In the genomic region with DNA sequence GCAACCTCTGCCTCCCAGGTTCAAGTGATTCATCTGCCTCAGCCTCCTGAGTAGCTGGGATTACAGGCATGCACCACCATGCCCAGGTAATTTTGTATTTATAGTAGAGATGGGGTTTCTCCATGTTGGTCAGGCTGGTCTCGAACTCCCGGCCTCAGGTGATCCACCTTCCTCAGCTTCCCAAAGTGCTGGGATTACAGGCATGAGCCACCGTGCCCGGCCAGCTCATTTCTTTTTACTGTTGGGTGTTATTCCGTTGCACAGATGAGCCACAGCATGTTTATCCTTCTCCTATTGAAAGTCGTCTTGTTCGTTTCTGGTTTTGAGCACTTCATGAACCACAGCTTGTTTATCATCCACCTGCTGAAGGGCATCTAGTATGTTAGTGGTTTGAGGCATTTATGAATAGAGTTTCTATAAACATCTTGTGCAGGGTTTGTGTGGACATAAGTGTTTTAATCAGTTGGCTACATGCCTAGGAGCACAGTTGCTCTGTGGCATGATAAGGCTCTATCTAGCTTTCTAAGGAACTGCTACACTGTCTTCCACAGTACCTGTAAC, we compare ENCODE assay signal across 6 cellular contexts. TPM values are rescaled to one million over a fixed set of nuclear protein-coding genes. Genes with fewer than 3 reads are reported as not detected.
"Had no signal": no experiment of that assay in that cellular context is flagged by ENCODE, and none has a peak within 500 bp of the region (broad histone marks: within the 10 kb centered on the region; RNA-seq: fewer than 3 reads in every experiment).

No MANE protein-coding gene starts in this region.

RNA-seq across cellular contexts. Expression of a gene that starts 2.3 kb away (rescaled TPM):
- total RNA-seq: HepG2, HT1080, IMR-90, NCI-H460, PC-3, SK-MEL-5 had no signal

RNA-seq across cellular contexts. Expression of a gene that starts 26.1 kb away (rescaled TPM):
- total RNA-seq: HepG2, HT1080, IMR-90, NCI-H460, PC-3, SK-MEL-5 had no signal
